8 cellular contexts compared by ENCODE assay signal in genomic region chr22:28773461-28773867, GRCh38. TPM values are rescaled to one million over a fixed set of nuclear protein-coding genes. Genes with fewer than 3 reads are reported as not detected.
DNase-seq lines count a peak whose midpoint lies in the region; ATAC-seq and TF ChIP-seq lines count a peak whose summit lies in the region.

No MANE protein-coding gene starts in this region.

- DNase-seq in DND-41 (no peak), Karpas-422 (no peak), caudate nucleus (lab: John Stamatoyannopoulos, UW) (peak in 1 of 61 donors; percentile 35), mesothelial cell of epicardium (ENCODE audit: low spot score in 2 of 2, unreplicated experiment in 2 of 2) (no peak), ecto neural progenitor cell (ENCODE audit: low spot score) (no peak), nucleus accumbens (lab: John Stamatoyannopoulos, UW) (no peak)
- DNase-seq in NK-92 treated with Interleukin-12 subunit alpha and Interleukin-12 subunit beta, amount 100 ng/mL, for 24 hours (lab: John Stamatoyannopoulos, UW): no peak

- no peaks in the 10 kb centered on the region for H3K9me2 ChIP-seq in Karpas-422 (replicated peaks; ENCODE audit: insufficient read depth, low read length)

- H3K4me3 Mint-ChIP-seq in mesothelial cell of epicardium: peak overlapping the region; percentile 96

- H3K79me2 ChIP-seq in DND-41 (ENCODE audit: insufficient read depth, low read length) (peaks cover 60% of the 10 kb centered on the region), Karpas-422 (ENCODE audit: low read length) (peaks cover 55% of the 10 kb centered on the region)

- peaks cover 3% of the 10 kb centered on the region for H3K9me3 Mint-ChIP-seq in mesothelial cell of epicardium

- H3K4me3 ChIP-seq in DND-41 (ENCODE audit: low read depth in 1 of 2, low read length in 2 of 2): peak overlapping the region; percentile 76 to 88
- peak overlapping the region; percentile 83 for H3K4me3 ChIP-seq in Karpas-422 (ENCODE audit: low read length)

- H3K9ac ChIP-seq in DND-41 (ENCODE audit: low read depth, low read length) (peak overlapping the region; percentile 94), Karpas-422 (ENCODE audit: low read length) (peak overlapping the region; percentile 82)

- H3K4me2 ChIP-seq in DND-41 (ENCODE audit: insufficient read depth, low read length) (peak overlapping the region; percentile 97), Karpas-422 (ENCODE audit: low read depth, low read length, poor library complexity, severe bottlenecking) (peak overlapping the region; percentile 95)

- ATAC-seq in DND-41 (ENCODE audit: insufficient read depth, low read depth) (no peak), GM21619 (IDR thresholded peaks at IDR 0.05; ENCODE audit: unreplicated experiment) (peak; percentile 32)

- H3K36me3 ChIP-seq in DND-41 (ENCODE audit: insufficient read depth, low read length) (peaks cover 40% of the 10 kb centered on the region), Karpas-422 (ENCODE audit: insufficient read depth, low read length) (peaks cover 8% of the 10 kb centered on the region)

- peaks cover 48% of the 10 kb centered on the region for H3K4me1 ChIP-seq in DND-41 (ENCODE audit: insufficient read depth, low read length)
- H3K4me1 ChIP-seq in Karpas-422 (ENCODE audit: low read length): peaks cover 10% of the 10 kb centered on the region; the same call in 1 of the 2 replicates

- no peaks in the 10 kb centered on the region for H3K27me3 ChIP-seq in DND-41 (ENCODE audit: insufficient read depth, low read length, poor library complexity)
- H3K27me3 ChIP-seq in Karpas-422 (ENCODE audit: low read length): no peaks in the 10 kb centered on the region

- H3K27ac Mint-ChIP-seq in mesothelial cell of epicardium: peak overlapping the region; percentile 99

- peaks cover 18% of the 10 kb centered on the region; the same call in 1 of the 2 replicates for H4K20me1 ChIP-seq in DND-41 (ENCODE audit: insufficient read depth, low read length)
- H4K20me1 ChIP-seq in Karpas-422 (ENCODE audit: insufficient read depth, low read depth, low read length): no peaks in the 10 kb centered on the region

- H3K27ac ChIP-seq in DND-41 (ENCODE audit: low read length) (peak overlapping the region; percentile 85), Karpas-422 (ENCODE audit: low read length) (peak overlapping the region; percentile 64), caudate nucleus (ENCODE audit: low read depth, low read length) (peak overlapping the region; percentile 58)

- no peaks in the 10 kb centered on the region for H3K9me3 ChIP-seq in DND-41 (ENCODE audit: insufficient read depth, low read length, severe bottlenecking)
- H3K9me3 ChIP-seq in Karpas-422 (ENCODE audit: low read length): peaks cover 6% of the 10 kb centered on the region; the same call in 1 of the 2 replicates

- H2AFZ ChIP-seq in DND-41 (ENCODE audit: low read depth, low read length) (peak overlapping the region; percentile 67), Karpas-422 (ENCODE audit: low read length) (0 out of 2 replicates have a peak overlapping the region, but pooled peaks have one; percentile 21)

- peaks cover 15% of the 10 kb centered on the region for H3K36me3 Mint-ChIP-seq in mesothelial cell of epicardium

- TF ChIP-seq CTCF in DND-41 (IDR thresholded peaks at IDR 0.05; ENCODE audit: borderline replicate concordance, extremely low read depth, low read length, poor library complexity, severe bottlenecking) (no peak), mesothelial cell of epicardium (IDR thresholded peaks at IDR 0.05; ENCODE audit: unreplicated experiment) (no peak)

- H3K4me1 Mint-ChIP-seq in mesothelial cell of epicardium: peaks cover 10% of the 10 kb centered on the region

- H3K27me3 Mint-ChIP-seq in mesothelial cell of epicardium (ENCODE audit: low read depth): no peaks in the 10 kb centered on the region

RNA-seq across cellular contexts. Expression of gene CCDC117, which starts 1.0 kb away (rescaled TPM):
- 17.4 and 26.1 TPM in 2 replicates for total RNA-seq in Karpas-422 (2014; rRNA removed; shearing (Covaris generic); ENCODE audit: low replicate concordance)
- 22.4 to 22.9 TPM (median 22.8 TPM) in 3 replicates for total RNA-seq in mesothelial cell of epicardium

RNA-seq across cellular contexts. Expression of gene XBP1, which starts 26.9 kb away (rescaled TPM):
- total RNA-seq in Karpas-422 (2014; rRNA removed; shearing (Covaris generic); ENCODE audit: low replicate concordance): 121 and 187 TPM in 2 replicates
- total RNA-seq in mesothelial cell of epicardium: 71.9 to 73.1 TPM (median 72.7 TPM) in 3 replicates

RNA-seq across cellular contexts. Expression of gene HSCB, which starts 31.6 kb away (rescaled TPM):
- total RNA-seq in Karpas-422 (2014; rRNA removed; shearing (Covaris generic); ENCODE audit: low replicate concordance): 20.7 and 24.1 TPM in 2 replicates
- 15.0 to 18.7 TPM (median 15.7 TPM) in 3 replicates for total RNA-seq in mesothelial cell of epicardium

RNA-seq across cellular contexts. Expression of gene CHEK2, which starts 31.8 kb away (rescaled TPM):
- total RNA-seq in Karpas-422 (2014; rRNA removed; shearing (Covaris generic); ENCODE audit: low replicate concordance): 31.7 and 36.2 TPM in 2 replicates
- 22.9 to 25.0 TPM (median 24.2 TPM) in 3 replicates for total RNA-seq in mesothelial cell of epicardium
